ENCODE assay signal across 13 cellular contexts in genomic region chr1:1598051-1598719, GRCh38. TPM values are rescaled to one million over a fixed set of nuclear protein-coding genes. Genes with fewer than 3 reads are reported as not detected.
DNase-seq lines count a peak whose midpoint lies in the region; ATAC-seq lines count a peak whose summit lies in the region.
"Had no signal": no experiment of that assay in that cellular context is flagged by ENCODE, and none has a peak within 500 bp of the region (broad histone marks: within the 10 kb centered on the region; RNA-seq: fewer than 3 reads in every experiment).

No MANE protein-coding gene starts in this region.

- CTCF ChIA-PET in CD8-positive, alpha-beta memory T cell (lab: Charles Lee): interaction anchor here (1.1 kb wide), 1 partner anchor 15 kb away, joined by 3 read pairs; no protein-coding TSS in a partner anchor
- CTCF ChIA-PET in activated CD8-positive, alpha-beta T cell treated with anti-CD3 and anti-CD28 coated beads, Interleukin-2, amount 10 ng/mL, durations not matched to agents 7 days and 5 days (lab: Charles Lee): interaction anchor here (1.6 kb wide), 1 partner anchor 16 kb away, joined by 3 read pairs; no protein-coding TSS in a partner anchor
- CTCF ChIA-PET in naive thymus-derived CD4-positive, alpha-beta T cell (lab: Charles Lee): interaction anchor here (1.1 kb wide), 1 partner anchor 16 kb away, joined by 3 read pairs; no protein-coding TSS in a partner anchor

- H3K27ac Mint-ChIP-seq in CD8-positive, alpha-beta memory T cell: peak overlapping the region in 1 of 8 donors; percentile 50
- peak overlapping the region; percentile 55 for H3K27ac Mint-ChIP-seq in activated CD8-positive, alpha-beta T cell treated with anti-CD3 and anti-CD28 coated beads, Interleukin-2, amount 10 ng/mL, durations not matched to agents 7 days and 5 days
- peak overlapping the region in 1 of 9 donors; percentile 62 for H3K27ac Mint-ChIP-seq in naive thymus-derived CD4-positive, alpha-beta T cell

- no peak overlapping the region for H3K27ac ChIP-seq in BLaER1
- no peak overlapping the region for H3K27ac ChIP-seq in CD8-positive, alpha-beta memory T cell (ENCODE audit: low read depth, low read length)
- H3K27ac ChIP-seq in naive thymus-derived CD4-positive, alpha-beta T cell (ENCODE audit: low read depth, low read length): no peak overlapping the region
- H3K27ac ChIP-seq: left lung, neutrophil had no signal

- H3K27me3 Mint-ChIP-seq in CD8-positive, alpha-beta memory T cell: peaks cover 0 to 9% of the 10 kb centered on the region in 2 donors
- H3K27me3 Mint-ChIP-seq in activated CD8-positive, alpha-beta T cell treated with anti-CD3 and anti-CD28 coated beads, Interleukin-2, amount 10 ng/mL, durations not matched to agents 7 days and 5 days (ENCODE audit: low read depth): peaks cover 2% of the 10 kb centered on the region
- peaks cover 0 to 10% (median 0%) of the 10 kb centered on the region in 5 donors for H3K27me3 Mint-ChIP-seq in naive thymus-derived CD4-positive, alpha-beta T cell

- no peak overlapping the region for H3K9ac ChIP-seq in BLaER1

- intact Hi-C loops in naive thymus-derived CD4-positive, alpha-beta T cell (cut with micrococcal nuclease): no loop called here

- POLR2A ChIA-PET in CD8-positive, alpha-beta memory T cell (lab: Charles Lee): no interaction called here
- POLR2A ChIA-PET in activated CD8-positive, alpha-beta T cell treated with anti-CD3 and anti-CD28 coated beads, Interleukin-2, amount 10 ng/mL, durations not matched to agents 7 days and 5 days (lab: Charles Lee): no interaction called here
- POLR2A ChIA-PET in naive thymus-derived CD4-positive, alpha-beta T cell (lab: Charles Lee): interaction anchor here (0.9 to 2.8 kb wide), 2 partner anchors 10 to 16 kb away, joined by 3 to 21 read pairs; partner anchors contain the start of gene MIB2

- peak overlapping the region in 6 of 7 donors; percentile 62 to 89 (median 76) for H3K4me3 Mint-ChIP-seq in CD8-positive, alpha-beta memory T cell
- H3K4me3 Mint-ChIP-seq in activated CD8-positive, alpha-beta T cell treated with anti-CD3 and anti-CD28 coated beads, Interleukin-2, amount 10 ng/mL, durations not matched to agents 7 days and 5 days: peak overlapping the region; percentile 69
- H3K4me3 Mint-ChIP-seq in naive thymus-derived CD4-positive, alpha-beta T cell: peak overlapping the region in 8 of 10 donors; percentile 39 to 90 (median 71)

- H3K4me1 Mint-ChIP-seq in CD8-positive, alpha-beta memory T cell: peaks cover 0 to 6% (median 0%) of the 10 kb centered on the region in 3 donors
- peaks cover 16% of the 10 kb centered on the region for H3K4me1 Mint-ChIP-seq in activated CD8-positive, alpha-beta T cell treated with anti-CD3 and anti-CD28 coated beads, Interleukin-2, amount 10 ng/mL, durations not matched to agents 7 days and 5 days (ENCODE audit: low read depth)
- peaks cover 0 to 13% (median 5%) of the 10 kb centered on the region in 7 donors for H3K4me1 Mint-ChIP-seq in naive thymus-derived CD4-positive, alpha-beta T cell

- no peaks in the 10 kb centered on the region for H3K9me3 ChIP-seq in BLaER1
- no peaks in the 10 kb centered on the region for H3K9me3 ChIP-seq in CD8-positive, alpha-beta memory T cell (ENCODE audit: low read length)
- no peaks in the 10 kb centered on the region for H3K9me3 ChIP-seq in naive thymus-derived CD4-positive, alpha-beta T cell (ENCODE audit: control insufficient read depth in 2 of 3, low read length in 3 of 3)
- H3K9me3 ChIP-seq: left lung, neutrophil had no signal

- H3K9me3 Mint-ChIP-seq in CD8-positive, alpha-beta memory T cell: no peaks in the 10 kb centered on the region
- H3K9me3 Mint-ChIP-seq in activated CD8-positive, alpha-beta T cell treated with anti-CD3 and anti-CD28 coated beads, Interleukin-2, amount 10 ng/mL, durations not matched to agents 7 days and 5 days (ENCODE audit: insufficient read depth): no peaks in the 10 kb centered on the region
- no peaks in the 10 kb centered on the region for H3K9me3 Mint-ChIP-seq in naive thymus-derived CD4-positive, alpha-beta T cell

- peaks cover 62% of the 10 kb centered on the region for H3K4me1 ChIP-seq in BLaER1
- peaks cover 6% of the 10 kb centered on the region for H3K4me1 ChIP-seq in CD8-positive, alpha-beta memory T cell (ENCODE audit: insufficient read depth, low read length)
- H3K4me1 ChIP-seq in naive thymus-derived CD4-positive, alpha-beta T cell (ENCODE audit: control insufficient read depth in 2 of 2, insufficient read depth in 2 of 2, low read length in 2 of 2): no peaks in the 10 kb centered on the region

- no peak for ATAC-seq in activated CD8-positive, alpha-beta T cell treated with anti-CD3 and anti-CD28 coated beads, Interleukin-2, amount 10 ng/mL, durations not matched to agents 7 days and 5 days
- ATAC-seq in naive thymus-derived CD4-positive, alpha-beta T cell: no peak
- no peak for ATAC-seq in GM19035 (IDR thresholded peaks at IDR 0.05; ENCODE audit: unreplicated experiment)

- DNase-seq in CD8-positive, alpha-beta memory T cell: no peak
- no peak for DNase-seq in activated CD8-positive, alpha-beta T cell treated with anti-CD3 and anti-CD28 coated beads, Interleukin-2, amount 10 ng/mL, durations not matched to agents 7 days and 5 days
- DNase-seq in naive thymus-derived CD4-positive, alpha-beta T cell: peak in 1 of 9 donors; percentile 8
- no peak for DNase-seq in D341Med (ENCODE audit: low spot score)
- DNase-seq in SHP77 (lab: John Stamatoyannopoulos, UW): no peak
- DNase-seq: DMS 273 treated with DMSO at 0.1 percent for 48 hours, hippocampal formation, NCI-H1105, small intestine had no signal

- H3K4me3 ChIP-seq in BLaER1: no peak overlapping the region
- H3K4me3 ChIP-seq in CD8-positive, alpha-beta memory T cell (ENCODE audit: low read length): no peak overlapping the region
- no peak overlapping the region for H3K4me3 ChIP-seq in naive thymus-derived CD4-positive, alpha-beta T cell (ENCODE audit: low read length)

- H3K27me3 ChIP-seq in BLaER1: peaks cover 48% of the 10 kb centered on the region
- no peaks in the 10 kb centered on the region for H3K27me3 ChIP-seq in CD8-positive, alpha-beta memory T cell (ENCODE audit: insufficient read depth, low read length, poor library complexity, severe bottlenecking)
- peaks cover 0 to 4% of the 10 kb centered on the region in 2 donors for H3K27me3 ChIP-seq in naive thymus-derived CD4-positive, alpha-beta T cell (ENCODE audit: control insufficient read depth in 2 of 2, insufficient read depth in 2 of 2, low read length in 2 of 2)

- H3K36me3 ChIP-seq in BLaER1: no peaks in the 10 kb centered on the region
- no peaks in the 10 kb centered on the region for H3K36me3 ChIP-seq in CD8-positive, alpha-beta memory T cell (ENCODE audit: insufficient read depth, low read length)
- no peaks in the 10 kb centered on the region for H3K36me3 ChIP-seq in naive thymus-derived CD4-positive, alpha-beta T cell (ENCODE audit: control insufficient read depth in 2 of 3, insufficient read depth in 3 of 3, low read length in 3 of 3)
- H3K36me3 ChIP-seq: left lung, neutrophil had no signal

- H3K36me3 Mint-ChIP-seq in CD8-positive, alpha-beta memory T cell: no peaks in the 10 kb centered on the region
- no peaks in the 10 kb centered on the region for H3K36me3 Mint-ChIP-seq in activated CD8-positive, alpha-beta T cell treated with anti-CD3 and anti-CD28 coated beads, Interleukin-2, amount 10 ng/mL, durations not matched to agents 7 days and 5 days (ENCODE audit: low read depth)
- no peaks in the 10 kb centered on the region for H3K36me3 Mint-ChIP-seq in naive thymus-derived CD4-positive, alpha-beta T cell

- peak overlapping the region; percentile 91 for H3K4me2 ChIP-seq in BLaER1

- peaks cover 21% of the 10 kb centered on the region for H4K20me1 ChIP-seq in BLaER1

RNA-seq across cellular contexts. Expression of gene FNDC10, which starts 1.8 kb away (rescaled TPM):
- total RNA-seq in CD8-positive, alpha-beta memory T cell: 1 to 10 TPM; 2.9 to 3.1 TPM
- polyA plus RNA-seq in CD8-positive, alpha-beta memory T cell: 1.1 TPM
- total RNA-seq in activated CD8-positive, alpha-beta T cell treated with anti-CD3 and anti-CD28 coated beads, Interleukin-2, amount 10 ng/mL, durations not matched to agents 7 days and 5 days: 1 to 10 TPM; 7.5 to 9.3 TPM
- total RNA-seq in naive thymus-derived CD4-positive, alpha-beta T cell: 10 to 100 TPM in 1 of 5 experiments, 1 to 10 TPM in 4; 3.2 to 10.7 (median 4.0) TPM
- polyA plus RNA-seq in naive thymus-derived CD4-positive, alpha-beta T cell: 1 to 10 TPM; 1.3 to 1.6 TPM

RNA-seq across cellular contexts. Expression of gene MIB2, which starts 17.1 kb away (rescaled TPM):
- total RNA-seq in CD8-positive, alpha-beta memory T cell: 10 to 100 TPM; 45.7 to 46.6 TPM
- polyA plus RNA-seq in CD8-positive, alpha-beta memory T cell: 40.4 TPM
- total RNA-seq in activated CD8-positive, alpha-beta T cell treated with anti-CD3 and anti-CD28 coated beads, Interleukin-2, amount 10 ng/mL, durations not matched to agents 7 days and 5 days: 10 to 100 TPM; 49.3 to 50.7 TPM
- 100 to 1,000 TPM in 2 of 5 experiments, 10 to 100 TPM in 3; 45.6 to 129 (median 65.7) TPM for total RNA-seq in naive thymus-derived CD4-positive, alpha-beta T cell
- 10 to 100 TPM; 23.4 to 36.7 TPM for polyA plus RNA-seq in naive thymus-derived CD4-positive, alpha-beta T cell

RNA-seq across cellular contexts. Expression of gene SSU72, which starts 23.5 kb away (rescaled TPM):
- 100 to 1,000 TPM; 123 to 128 TPM for total RNA-seq in CD8-positive, alpha-beta memory T cell
- 231 TPM for polyA plus RNA-seq in CD8-positive, alpha-beta memory T cell
- 100 to 1,000 TPM; 123 to 129 TPM for total RNA-seq in activated CD8-positive, alpha-beta T cell treated with anti-CD3 and anti-CD28 coated beads, Interleukin-2, amount 10 ng/mL, durations not matched to agents 7 days and 5 days
- 100 to 1,000 TPM; 121 to 148 (median 137) TPM for total RNA-seq in naive thymus-derived CD4-positive, alpha-beta T cell
- 100 to 1,000 TPM; 211 to 267 TPM for polyA plus RNA-seq in naive thymus-derived CD4-positive, alpha-beta T cell

RNA-seq across cellular contexts. Expression of gene MMP23B, which starts 33.8 kb away (rescaled TPM):
- total RNA-seq in CD8-positive, alpha-beta memory T cell: 1 to 10 TPM; 2.1 to 2.9 TPM
- 3.4 TPM for polyA plus RNA-seq in CD8-positive, alpha-beta memory T cell
- 1 to 10 TPM; 1.7 to 2.0 TPM for total RNA-seq in activated CD8-positive, alpha-beta T cell treated with anti-CD3 and anti-CD28 coated beads, Interleukin-2, amount 10 ng/mL, durations not matched to agents 7 days and 5 days
- total RNA-seq in naive thymus-derived CD4-positive, alpha-beta T cell: 10 to 100 TPM in 1 of 5 experiments, 1 to 10 TPM in 4; 2.7 to 12.8 (median 4.2) TPM
- not detected for polyA plus RNA-seq in naive thymus-derived CD4-positive, alpha-beta T cell

RNA-seq across cellular contexts. Expression of gene TMEM240, which starts 57.8 kb away (rescaled TPM):
- under 1 TPM; 0.33 to 0.59 TPM for total RNA-seq in CD8-positive, alpha-beta memory T cell
- not detected for polyA plus RNA-seq in CD8-positive, alpha-beta memory T cell
- total RNA-seq in activated CD8-positive, alpha-beta T cell treated with anti-CD3 and anti-CD28 coated beads, Interleukin-2, amount 10 ng/mL, durations not matched to agents 7 days and 5 days: 1 to 10 TPM; 1.0 to 1.1 TPM
- 1 to 10 TPM in 3 of 5 experiments, under 1 TPM in 1, not detected in 1; 0.66 to 2.8 (median 1.7) TPM for total RNA-seq in naive thymus-derived CD4-positive, alpha-beta T cell
- under 1 TPM in 1 of 2 donors, not detected in 1; 0.84 TPM for polyA plus RNA-seq in naive thymus-derived CD4-positive, alpha-beta T cell
